Comparison of ENCODE assay signal across 8 cellular contexts in genomic region chr14:89618821-89619551, GRCh38.
DNase-seq lines count a peak whose midpoint lies in the region; ATAC-seq and TF ChIP-seq lines count a peak whose summit lies in the region.

No MANE protein-coding gene starts in this region.

- H3K27me3 ChIP-seq in right cardiac atrium (ENCODE audit: control insufficient read depth, insufficient read depth) = no peaks in the 10 kb centered on the region
- H3K27me3 ChIP-seq in prostate gland (replicated peaks; ENCODE audit: insufficient read depth) = no peaks in the 10 kb centered on the region

- intact Hi-C loops in right cardiac atrium (cut with DNase I) (loop anchor here in 2 of 4 donors (5.0 to 10.0 kb wide), 2 partner anchors 194 to 202 kb away; partner anchors contain the start of gene FOXN3 (in 1 of the 2)), prostate gland (cut with DNase I) (loop anchor here (5.0 kb wide), 1 partner anchor 83 kb away; no protein-coding TSS in a partner anchor)

- under 1% methylated on average over 66 of the region's 66 CpGs for WGBS in right cardiac atrium
- WGBS in prostate gland = 2% methylated on average over 38 of the region's 66 CpGs

- TF ChIP-seq POLR2A in prostate gland (IDR thresholded peaks at IDR 0.05) = no peak

- peak overlapping the region; percentile 76 for H3K27ac ChIP-seq in right cardiac atrium (ENCODE audit: low read length)
- peak overlapping the region; percentile 27 to 32 for H3K27ac ChIP-seq in prostate gland

- ATAC-seq in right cardiac atrium = peak; percentile 95 to 96

- peak; percentile 14 for DNase-seq in H4 (ENCODE audit: low spot score)
- peak; percentile 70 for DNase-seq in LoVo (ENCODE audit: low spot score)
- DNase-seq in SW480 (ENCODE audit: low spot score) = peak; percentile 66
- DNase-seq in amniotic stem cell (lab: John Stamatoyannopoulos, UW) = peak; percentile 25
- peak; percentile 82 to 92 (median 90) for DNase-seq in right cardiac atrium
- DNase-seq in prostate gland (ENCODE audit: low spot score) = peak; percentile 12
- no peak for DNase-seq in GF-D8 (lab: John Stamatoyannopoulos, UW)

- peak overlapping the region; percentile 86 for H3K4me3 ChIP-seq in GM08714 (ENCODE audit: low read length)
- peak overlapping the region; percentile 95 for H3K4me3 ChIP-seq in right cardiac atrium (ENCODE audit: low read length)
- peak overlapping the region; percentile 46 to 58 for H3K4me3 ChIP-seq in prostate gland

- H3K4me1 ChIP-seq in right cardiac atrium (ENCODE audit: control insufficient read depth, insufficient read depth, low read length) (peaks cover 3% of the 10 kb centered on the region), prostate gland (replicated peaks) (no peaks in the 10 kb centered on the region)

- H3K9me3 ChIP-seq in right cardiac atrium (ENCODE audit: control insufficient read depth, low read length) = no peaks in the 10 kb centered on the region
- no peaks in the 10 kb centered on the region for H3K9me3 ChIP-seq in prostate gland

- no peaks in the 10 kb centered on the region for H3K36me3 ChIP-seq in prostate gland

- no peak for TF ChIP-seq CTCF in prostate gland (IDR thresholded peaks at IDR 0.05)
